In genomic region chrX:15335135-15336022, GRCh38 we compare ENCODE assay signal across 1 cellular context.
TF ChIP-seq lines count a peak whose summit lies in the region.

A gene with protein sequence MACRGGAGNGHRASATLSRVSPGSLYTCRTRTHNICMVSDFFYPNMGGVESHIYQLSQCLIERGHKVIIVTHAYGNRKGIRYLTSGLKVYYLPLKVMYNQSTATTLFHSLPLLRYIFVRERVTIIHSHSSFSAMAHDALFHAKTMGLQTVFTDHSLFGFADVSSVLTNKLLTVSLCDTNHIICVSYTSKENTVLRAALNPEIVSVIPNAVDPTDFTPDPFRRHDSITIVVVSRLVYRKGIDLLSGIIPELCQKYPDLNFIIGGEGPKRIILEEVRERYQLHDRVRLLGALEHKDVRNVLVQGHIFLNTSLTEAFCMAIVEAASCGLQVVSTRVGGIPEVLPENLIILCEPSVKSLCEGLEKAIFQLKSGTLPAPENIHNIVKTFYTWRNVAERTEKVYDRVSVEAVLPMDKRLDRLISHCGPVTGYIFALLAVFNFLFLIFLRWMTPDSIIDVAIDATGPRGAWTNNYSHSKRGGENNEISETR (minus strand): TSS chrX:15335523. CDS start chrX:15331930, 3,593 bp downstream.

TF ChIP-seq in GM12878, 131 proteins besides CTCF, POLR2A, EP300 and RAD21 (continued from another document and continues in another):
- TF ChIP-seq, protein P1, sequence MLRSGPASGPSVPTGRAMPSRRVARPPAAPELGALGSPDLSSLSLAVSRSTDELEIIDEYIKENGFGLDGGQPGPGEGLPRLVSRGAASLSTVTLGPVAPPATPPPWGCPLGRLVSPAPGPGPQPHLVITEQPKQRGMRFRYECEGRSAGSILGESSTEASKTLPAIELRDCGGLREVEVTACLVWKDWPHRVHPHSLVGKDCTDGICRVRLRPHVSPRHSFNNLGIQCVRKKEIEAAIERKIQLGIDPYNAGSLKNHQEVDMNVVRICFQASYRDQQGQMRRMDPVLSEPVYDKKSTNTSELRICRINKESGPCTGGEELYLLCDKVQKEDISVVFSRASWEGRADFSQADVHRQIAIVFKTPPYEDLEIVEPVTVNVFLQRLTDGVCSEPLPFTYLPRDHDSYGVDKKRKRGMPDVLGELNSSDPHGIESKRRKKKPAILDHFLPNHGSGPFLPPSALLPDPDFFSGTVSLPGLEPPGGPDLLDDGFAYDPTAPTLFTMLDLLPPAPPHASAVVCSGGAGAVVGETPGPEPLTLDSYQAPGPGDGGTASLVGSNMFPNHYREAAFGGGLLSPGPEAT (IDR thresholded peaks at IDR 0.05; ENCODE audit: low read depth) = no peak
- peak; percentile 42; the same call in 1 of the 2 replicates for TF ChIP-seq POLR2AphosphoS2 (IDR thresholded peaks at IDR 0.05; ENCODE audit: low read depth, low read length)
- TF ChIP-seq GABPA (IDR thresholded peaks at IDR 0.05; ENCODE audit: low read depth) = peak; percentile 5; the same call in 1 of the 2 replicates
- TF ChIP-seq, protein P2, sequence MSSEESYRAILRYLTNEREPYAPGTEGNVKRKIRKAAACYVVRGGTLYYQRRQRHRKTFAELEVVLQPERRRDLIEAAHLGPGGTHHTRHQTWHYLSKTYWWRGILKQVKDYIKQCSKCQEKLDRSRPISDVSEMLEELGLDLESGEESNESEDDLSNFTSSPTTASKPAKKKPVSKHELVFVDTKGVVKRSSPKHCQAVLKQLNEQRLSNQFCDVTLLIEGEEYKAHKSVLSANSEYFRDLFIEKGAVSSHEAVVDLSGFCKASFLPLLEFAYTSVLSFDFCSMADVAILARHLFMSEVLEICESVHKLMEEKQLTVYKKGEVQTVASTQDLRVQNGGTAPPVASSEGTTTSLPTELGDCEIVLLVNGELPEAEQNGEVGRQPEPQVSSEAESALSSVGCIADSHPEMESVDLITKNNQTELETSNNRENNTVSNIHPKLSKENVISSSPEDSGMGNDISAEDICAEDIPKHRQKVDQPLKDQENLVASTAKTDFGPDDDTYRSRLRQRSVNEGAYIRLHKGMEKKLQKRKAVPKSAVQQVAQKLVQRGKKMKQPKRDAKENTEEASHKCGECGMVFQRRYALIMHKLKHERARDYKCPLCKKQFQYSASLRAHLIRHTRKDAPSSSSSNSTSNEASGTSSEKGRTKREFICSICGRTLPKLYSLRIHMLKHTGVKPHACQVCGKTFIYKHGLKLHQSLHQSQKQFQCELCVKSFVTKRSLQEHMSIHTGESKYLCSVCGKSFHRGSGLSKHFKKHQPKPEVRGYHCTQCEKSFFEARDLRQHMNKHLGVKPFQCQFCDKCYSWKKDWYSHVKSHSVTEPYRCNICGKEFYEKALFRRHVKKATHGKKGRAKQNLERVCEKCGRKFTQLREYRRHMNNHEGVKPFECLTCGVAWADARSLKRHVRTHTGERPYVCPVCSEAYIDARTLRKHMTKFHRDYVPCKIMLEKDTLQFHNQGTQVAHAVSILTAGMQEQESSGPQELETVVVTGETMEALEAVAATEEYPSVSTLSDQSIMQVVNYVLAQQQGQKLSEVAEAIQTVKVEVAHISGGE (CRISPR knock-in tag; IDR thresholded peaks at IDR 0.05) = no peak
- TF ChIP-seq EZH2 (IDR thresholded peaks at IDR 0.05; ENCODE audit: borderline replicate concordance, control insufficient read depth, low read depth, low read length) = no peak
- TF ChIP-seq CREM (IDR thresholded peaks at IDR 0.05; ENCODE audit: low read depth) = peak; percentile 81
- no peak for TF ChIP-seq RCOR1 (conservative IDR thresholded peaks at IDR 0.05; ENCODE audit: low read depth, low read length)
- no peak for TF ChIP-seq TBL1XR1 (IDR thresholded peaks at IDR 0.05; ENCODE audit: low read depth, low read length)
- no peak for TF ChIP-seq KLF5 (IDR thresholded peaks at IDR 0.05; ENCODE audit: partially characterized antibody)
- TF ChIP-seq MXI1 (IDR thresholded peaks at IDR 0.05; ENCODE audit: low read depth, low read length) = peak; percentile 89
- TF ChIP-seq WRNIP1 (IDR thresholded peaks at IDR 0.05; ENCODE audit: borderline replicate concordance, low read depth, low read length) = no peak
- TF ChIP-seq BACH1 (IDR thresholded peaks at IDR 0.05; ENCODE audit: borderline replicate concordance) = 0 out of 2 replicates have a peak, but pooled peaks have one; percentile 36
- peak; percentile 96 for TF ChIP-seq CREB1 (IDR thresholded peaks at IDR 0.05; ENCODE audit: low read depth)
- TF ChIP-seq, protein P3, sequence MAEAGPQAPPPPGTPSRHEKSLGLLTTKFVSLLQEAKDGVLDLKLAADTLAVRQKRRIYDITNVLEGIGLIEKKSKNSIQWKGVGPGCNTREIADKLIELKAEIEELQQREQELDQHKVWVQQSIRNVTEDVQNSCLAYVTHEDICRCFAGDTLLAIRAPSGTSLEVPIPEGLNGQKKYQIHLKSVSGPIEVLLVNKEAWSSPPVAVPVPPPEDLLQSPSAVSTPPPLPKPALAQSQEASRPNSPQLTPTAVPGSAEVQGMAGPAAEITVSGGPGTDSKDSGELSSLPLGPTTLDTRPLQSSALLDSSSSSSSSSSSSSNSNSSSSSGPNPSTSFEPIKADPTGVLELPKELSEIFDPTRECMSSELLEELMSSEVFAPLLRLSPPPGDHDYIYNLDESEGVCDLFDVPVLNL (IDR thresholded peaks at IDR 0.05; ENCODE audit: low read depth, low read length) = peak; percentile 57
- TF ChIP-seq ZZZ3 (IDR thresholded peaks at IDR 0.05; ENCODE audit: control insufficient read depth, insufficient read length, low read depth) = no peak
- TF ChIP-seq IRF4 (IDR thresholded peaks at IDR 0.05; ENCODE audit: low read depth, low read length) = no peak
- 0 out of 2 replicates have a peak, but pooled peaks have one; percentile 27 for TF ChIP-seq LARP7 (IDR thresholded peaks at IDR 0.05)
- TF ChIP-seq SUPT20H (IDR thresholded peaks at IDR 0.05; ENCODE audit: borderline replicate concordance, control insufficient read depth, low read depth, low read length) = no peak
- TF ChIP-seq, protein P4, sequence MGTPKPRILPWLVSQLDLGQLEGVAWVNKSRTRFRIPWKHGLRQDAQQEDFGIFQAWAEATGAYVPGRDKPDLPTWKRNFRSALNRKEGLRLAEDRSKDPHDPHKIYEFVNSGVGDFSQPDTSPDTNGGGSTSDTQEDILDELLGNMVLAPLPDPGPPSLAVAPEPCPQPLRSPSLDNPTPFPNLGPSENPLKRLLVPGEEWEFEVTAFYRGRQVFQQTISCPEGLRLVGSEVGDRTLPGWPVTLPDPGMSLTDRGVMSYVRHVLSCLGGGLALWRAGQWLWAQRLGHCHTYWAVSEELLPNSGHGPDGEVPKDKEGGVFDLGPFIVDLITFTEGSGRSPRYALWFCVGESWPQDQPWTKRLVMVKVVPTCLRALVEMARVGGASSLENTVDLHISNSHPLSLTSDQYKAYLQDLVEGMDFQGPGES (IDR thresholded peaks at IDR 0.05) = 0 out of 2 replicates have a peak, but pooled peaks have one; percentile 56
- TF ChIP-seq NRF1 (conservative IDR thresholded peaks at IDR 0.05; ENCODE audit: low read depth, low read length) = peak; percentile 72
- TF ChIP-seq POLR2AphosphoS5 (IDR thresholded peaks at IDR 0.05; ENCODE audit: low read length) = peak; percentile 57; the same call in 1 of the 2 replicates
- TF ChIP-seq SP1 (IDR thresholded peaks at IDR 0.05; ENCODE audit: low read depth, low read length) = peak; percentile 77
- no peak for TF ChIP-seq ASH2L (IDR thresholded peaks at IDR 0.05; ENCODE audit: borderline replicate concordance, low read depth)
- TF ChIP-seq, protein P5, sequence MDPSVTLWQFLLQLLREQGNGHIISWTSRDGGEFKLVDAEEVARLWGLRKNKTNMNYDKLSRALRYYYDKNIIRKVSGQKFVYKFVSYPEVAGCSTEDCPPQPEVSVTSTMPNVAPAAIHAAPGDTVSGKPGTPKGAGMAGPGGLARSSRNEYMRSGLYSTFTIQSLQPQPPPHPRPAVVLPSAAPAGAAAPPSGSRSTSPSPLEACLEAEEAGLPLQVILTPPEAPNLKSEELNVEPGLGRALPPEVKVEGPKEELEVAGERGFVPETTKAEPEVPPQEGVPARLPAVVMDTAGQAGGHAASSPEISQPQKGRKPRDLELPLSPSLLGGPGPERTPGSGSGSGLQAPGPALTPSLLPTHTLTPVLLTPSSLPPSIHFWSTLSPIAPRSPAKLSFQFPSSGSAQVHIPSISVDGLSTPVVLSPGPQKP (IDR thresholded peaks at IDR 0.05; ENCODE audit: low read depth, low read length) = no peak
- TF ChIP-seq, protein P6, sequence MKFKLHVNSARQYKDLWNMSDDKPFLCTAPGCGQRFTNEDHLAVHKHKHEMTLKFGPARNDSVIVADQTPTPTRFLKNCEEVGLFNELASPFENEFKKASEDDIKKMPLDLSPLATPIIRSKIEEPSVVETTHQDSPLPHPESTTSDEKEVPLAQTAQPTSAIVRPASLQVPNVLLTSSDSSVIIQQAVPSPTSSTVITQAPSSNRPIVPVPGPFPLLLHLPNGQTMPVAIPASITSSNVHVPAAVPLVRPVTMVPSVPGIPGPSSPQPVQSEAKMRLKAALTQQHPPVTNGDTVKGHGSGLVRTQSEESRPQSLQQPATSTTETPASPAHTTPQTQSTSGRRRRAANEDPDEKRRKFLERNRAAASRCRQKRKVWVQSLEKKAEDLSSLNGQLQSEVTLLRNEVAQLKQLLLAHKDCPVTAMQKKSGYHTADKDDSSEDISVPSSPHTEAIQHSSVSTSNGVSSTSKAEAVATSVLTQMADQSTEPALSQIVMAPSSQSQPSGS (IDR thresholded peaks at IDR 0.05; ENCODE audit: low read length) = no peak
- no peak for TF ChIP-seq EGR1 (IDR thresholded peaks at IDR 0.05; ENCODE audit: borderline replicate concordance in 1 of 2, low read depth in 2 of 2, low read length in 2 of 2)
- TF ChIP-seq FOS (IDR thresholded peaks at IDR 0.05; ENCODE audit: borderline replicate concordance, extremely low read depth, insufficient read length) = no peak
- no peak for TF ChIP-seq SMARCA5 (IDR thresholded peaks at IDR 0.05)
- peak; percentile 86; the same call in 1 of the 2 replicates for TF ChIP-seq SIN3A (IDR thresholded peaks at IDR 0.05; ENCODE audit: low read depth, low read length)
- no peak for TF ChIP-seq SMAD1 (IDR thresholded peaks at IDR 0.05; ENCODE audit: low read depth, partially characterized antibody)
- TF ChIP-seq, protein P7, sequence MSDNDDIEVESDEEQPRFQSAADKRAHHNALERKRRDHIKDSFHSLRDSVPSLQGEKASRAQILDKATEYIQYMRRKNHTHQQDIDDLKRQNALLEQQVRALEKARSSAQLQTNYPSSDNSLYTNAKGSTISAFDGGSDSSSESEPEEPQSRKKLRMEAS (IDR thresholded peaks at IDR 0.05; ENCODE audit: low read depth, low read length) = 0 out of 2 replicates have a peak, but pooled peaks have one; percentile 45
- TF ChIP-seq SMC3 (IDR thresholded peaks at IDR 0.05; ENCODE audit: borderline replicate concordance, low read length) = no peak
- TF ChIP-seq CBFB (IDR thresholded peaks at IDR 0.05; ENCODE audit: low read depth) = no peak
- TF ChIP-seq, protein P8, sequence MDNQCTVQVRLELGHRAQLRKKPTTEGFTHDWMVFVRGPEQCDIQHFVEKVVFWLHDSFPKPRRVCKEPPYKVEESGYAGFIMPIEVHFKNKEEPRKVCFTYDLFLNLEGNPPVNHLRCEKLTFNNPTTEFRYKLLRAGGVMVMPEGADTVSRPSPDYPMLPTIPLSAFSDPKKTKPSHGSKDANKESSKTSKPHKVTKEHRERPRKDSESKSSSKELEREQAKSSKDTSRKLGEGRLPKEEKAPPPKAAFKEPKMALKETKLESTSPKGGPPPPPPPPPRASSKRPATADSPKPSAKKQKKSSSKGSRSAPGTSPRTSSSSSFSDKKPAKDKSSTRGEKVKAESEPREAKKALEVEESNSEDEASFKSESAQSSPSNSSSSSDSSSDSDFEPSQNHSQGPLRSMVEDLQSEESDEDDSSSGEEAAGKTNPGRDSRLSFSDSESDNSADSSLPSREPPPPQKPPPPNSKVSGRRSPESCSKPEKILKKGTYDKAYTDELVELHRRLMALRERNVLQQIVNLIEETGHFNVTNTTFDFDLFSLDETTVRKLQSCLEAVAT (IDR thresholded peaks at IDR 0.05) = no peak
- no peak for TF ChIP-seq STAT3 (IDR thresholded peaks at IDR 0.05; ENCODE audit: low read depth, low read length)
- TF ChIP-seq, protein P9, sequence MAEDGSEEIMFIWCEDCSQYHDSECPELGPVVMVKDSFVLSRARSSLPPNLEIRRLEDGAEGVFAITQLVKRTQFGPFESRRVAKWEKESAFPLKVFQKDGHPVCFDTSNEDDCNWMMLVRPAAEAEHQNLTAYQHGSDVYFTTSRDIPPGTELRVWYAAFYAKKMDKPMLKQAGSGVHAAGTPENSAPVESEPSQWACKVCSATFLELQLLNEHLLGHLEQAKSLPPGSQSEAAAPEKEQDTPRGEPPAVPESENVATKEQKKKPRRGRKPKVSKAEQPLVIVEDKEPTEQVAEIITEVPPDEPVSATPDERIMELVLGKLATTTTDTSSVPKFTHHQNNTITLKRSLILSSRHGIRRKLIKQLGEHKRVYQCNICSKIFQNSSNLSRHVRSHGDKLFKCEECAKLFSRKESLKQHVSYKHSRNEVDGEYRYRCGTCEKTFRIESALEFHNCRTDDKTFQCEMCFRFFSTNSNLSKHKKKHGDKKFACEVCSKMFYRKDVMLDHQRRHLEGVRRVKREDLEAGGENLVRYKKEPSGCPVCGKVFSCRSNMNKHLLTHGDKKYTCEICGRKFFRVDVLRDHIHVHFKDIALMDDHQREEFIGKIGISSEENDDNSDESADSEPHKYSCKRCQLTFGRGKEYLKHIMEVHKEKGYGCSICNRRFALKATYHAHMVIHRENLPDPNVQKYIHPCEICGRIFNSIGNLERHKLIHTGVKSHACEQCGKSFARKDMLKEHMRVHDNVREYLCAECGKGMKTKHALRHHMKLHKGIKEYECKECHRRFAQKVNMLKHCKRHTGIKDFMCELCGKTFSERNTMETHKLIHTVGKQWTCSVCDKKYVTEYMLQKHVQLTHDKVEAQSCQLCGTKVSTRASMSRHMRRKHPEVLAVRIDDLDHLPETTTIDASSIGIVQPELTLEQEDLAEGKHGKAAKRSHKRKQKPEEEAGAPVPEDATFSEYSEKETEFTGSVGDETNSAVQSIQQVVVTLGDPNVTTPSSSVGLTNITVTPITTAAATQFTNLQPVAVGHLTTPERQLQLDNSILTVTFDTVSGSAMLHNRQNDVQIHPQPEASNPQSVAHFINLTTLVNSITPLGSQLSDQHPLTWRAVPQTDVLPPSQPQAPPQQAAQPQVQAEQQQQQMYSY (CRISPR knock-in tag; IDR thresholded peaks at IDR 0.05) = no peak
- peak; percentile 76; the same call in 1 of the 2 replicates for TF ChIP-seq PKNOX1 (IDR thresholded peaks at IDR 0.05)
- no peak for TF ChIP-seq NR2F1 (conservative IDR thresholded peaks at IDR 0.05)
- peak; percentile 90 for TF ChIP-seq YY1 (IDR thresholded peaks at IDR 0.05; ENCODE audit: low read depth, low read length)
- TF ChIP-seq IKZF1 (conservative IDR thresholded peaks at IDR 0.05) = no peak
